In the genomic region with DNA sequence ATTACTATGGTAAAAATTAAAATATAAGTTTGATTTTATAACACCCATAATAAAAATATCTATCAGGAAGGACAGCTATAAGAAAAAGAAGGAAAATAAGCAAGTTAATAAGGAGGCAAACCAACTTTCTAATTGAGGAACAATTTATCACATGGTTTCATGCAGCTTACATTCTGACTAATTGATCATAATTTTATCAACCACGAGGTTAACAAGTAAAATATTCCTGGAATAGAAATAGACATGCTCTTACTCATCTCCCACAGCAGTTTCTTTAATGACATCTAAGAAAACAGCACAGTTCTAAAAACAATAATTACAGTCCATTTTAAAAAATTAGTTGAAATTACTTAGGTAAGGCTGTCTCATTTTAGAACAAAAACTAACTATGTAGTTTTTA, we compare ENCODE assay signal across 17 cellular contexts.
DNase-seq lines count a peak whose midpoint lies in the region; TF ChIP-seq lines count a peak whose summit lies in the region.
"Had no signal": no experiment of that assay in that cellular context is flagged by ENCODE, and none has a peak within 500 bp of the region (broad histone marks: within the 10 kb centered on the region; RNA-seq: fewer than 3 reads in every experiment).

No MANE protein-coding gene starts in this region.

- peak overlapping the region; percentile 74 for H3K27ac Mint-ChIP-seq in activated naive CD8-positive, alpha-beta T cell
- H3K27ac Mint-ChIP-seq: activated naive CD8-positive, alpha-beta T cell treated with anti-CD3 and anti-CD28 coated beads, Interleukin-2, amount 10 ng/mL, durations not matched to agents 7 days and 5 days; B cell had no signal

- CTCF ChIA-PET in GM10248 (lab: Yijun Ruan, JAX): interaction anchor here (1.2 to 3.5 kb wide), 7 partner anchors 12 to 389 kb away, joined by 4 to 10 read pairs (median 4); partner anchors contain the start of genes GLIPR1L2 and PHLDA1

- peaks cover 6% of the 10 kb centered on the region for H3K27me3 Mint-ChIP-seq in activated naive CD8-positive, alpha-beta T cell
- H3K27me3 Mint-ChIP-seq: B cell had no signal

- TF ChIP-seq CTCF in GM06990 (IDR thresholded peaks at IDR 0.05; ENCODE audit: insufficient read depth, low read length, poor library complexity, severe bottlenecking) (no peak), HL-60 (IDR thresholded peaks at IDR 0.05; ENCODE audit: insufficient read depth, low read length) (no peak), GM10248 (IDR thresholded peaks at IDR 0.05; ENCODE audit: control extremely low read depth, extremely low read depth, low read depth, missing control alignments) (no peak)

- POLR2A ChIA-PET in GM10248 (lab: Yijun Ruan, JAX): no interaction called here

- no peaks in the 10 kb centered on the region for H3K9me3 Mint-ChIP-seq in activated naive CD8-positive, alpha-beta T cell (ENCODE audit: low read depth)
- H3K9me3 Mint-ChIP-seq: activated naive CD8-positive, alpha-beta T cell treated with anti-CD3 and anti-CD28 coated beads, Interleukin-2, amount 10 ng/mL, durations not matched to agents 7 days and 5 days had no signal

- peak overlapping the region; percentile 44 for H3K4me3 Mint-ChIP-seq in activated naive CD8-positive, alpha-beta T cell
- H3K4me3 Mint-ChIP-seq: B cell had no signal

- H3K4me1 Mint-ChIP-seq in activated naive CD8-positive, alpha-beta T cell (ENCODE audit: low read depth): peaks cover 23% of the 10 kb centered on the region

- H3K4me3 ChIP-seq in GM06990 (replicated peaks; ENCODE audit: low read depth, low read length) (no peak overlapping the region), HL-60 (replicated peaks; ENCODE audit: insufficient read depth, low read length) (no peak overlapping the region)
- H3K4me3 ChIP-seq: cardiac muscle cell, skin epidermis had no signal

- H3K36me3 Mint-ChIP-seq in activated naive CD8-positive, alpha-beta T cell: no peaks in the 10 kb centered on the region
- H3K36me3 Mint-ChIP-seq: activated naive CD8-positive, alpha-beta T cell treated with anti-CD3 and anti-CD28 coated beads, Interleukin-2, amount 10 ng/mL, durations not matched to agents 7 days and 5 days had no signal

- peak overlapping the region; percentile 84 for H3K27ac ChIP-seq in HL-60 (replicated peaks)
- H3K27ac ChIP-seq: cardiac muscle cell had no signal

- DNase-seq in GM06990 (ENCODE audit: extremely low read depth, insufficient read length) (peak; percentile 17), HL-60 (ENCODE audit: low read depth in 1 of 2, low spot score in 1 of 2) (no peak), myocyte (ENCODE audit: low read depth) (peak; percentile 21), hepatic stellate cell (ENCODE audit: low spot score) (no peak), GM10248 (ENCODE audit: extremely low spot score) (no peak), NCI-H2196 treated with DMSO at 0.1 percent for 48 hours (lab: John Stamatoyannopoulos, UW; ENCODE audit: unreplicated experiment) (no peak)
- DNase-seq: activated CD4-positive, CD25-positive, alpha-beta regulatory T cell treated with anti-CD3 and anti-CD28 coated beads, Interleukin-2, amount 50 U/mL, for 72 hours; activated naive CD8-positive, alpha-beta T cell treated with anti-CD3 and anti-CD28 coated beads, Interleukin-2, amount 10 ng/mL, durations not matched to agents 7 days and 5 days; hippocampal formation; left cardiac atrium; NCI-H1048; SHP77 treated with DMSO at 0.1 percent for 48 hours; T-helper 2 cell had no signal

- H3K36me3 ChIP-seq in GM06990 (ENCODE audit: control insufficient read depth, insufficient read depth, low read length): no peaks in the 10 kb centered on the region
- H3K36me3 ChIP-seq: cardiac muscle cell had no signal

- H3K27me3 ChIP-seq in GM06990 (replicated peaks; ENCODE audit: control insufficient read depth, insufficient read depth, low read length): no peaks in the 10 kb centered on the region
- no peaks in the 10 kb centered on the region for H3K27me3 ChIP-seq in HL-60 (ENCODE audit: insufficient read depth, poor library complexity, severe bottlenecking)
- H3K27me3 ChIP-seq: cardiac muscle cell had no signal

Comparison
In these comparisons a context has a peak if more than half of its experiments do, and no peak if none do; other contexts are left out.
1. DNase-seq: peak in GM06990 (single experiment) and myocyte (single experiment); none in HL-60 (0 of 2), hepatic stellate cell (single experiment), GM10248 (single experiment) and NCI-H2196 treated with DMSO at 0.1 percent for 48 hours (single experiment).